ENCODE assay signal across 15 cellular contexts in the genomic region with DNA sequence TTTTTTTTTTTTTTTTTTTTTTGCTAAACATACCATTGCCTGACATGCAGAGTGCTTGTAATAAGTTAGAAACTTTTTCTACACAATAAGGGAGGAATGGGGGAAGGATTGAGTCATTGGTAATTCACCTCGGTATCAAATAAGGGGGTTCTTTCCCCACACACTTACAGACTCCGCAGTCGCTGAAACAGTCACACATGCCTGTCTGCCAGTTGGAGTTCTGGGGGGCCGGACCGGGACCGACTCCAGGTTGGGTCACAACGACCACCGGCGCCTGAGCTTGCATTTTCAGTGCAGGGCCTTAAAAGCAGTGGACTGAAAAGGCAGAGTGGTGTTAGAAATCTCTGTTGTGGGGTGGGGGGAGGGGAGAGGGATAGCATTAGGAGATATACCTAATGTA. TPM values are rescaled to one million over a fixed set of nuclear protein-coding genes. Genes with fewer than 3 reads are reported as not detected.
DNase-seq lines count a peak whose midpoint lies in the region; ATAC-seq and TF ChIP-seq lines count a peak whose summit lies in the region.
"Had no signal": no experiment of that assay in that cellular context is flagged by ENCODE, and none has a peak within 500 bp of the region (broad histone marks: within the 10 kb centered on the region; RNA-seq: fewer than 3 reads in every experiment).

No MANE protein-coding gene starts in this region.

- H3K27me3 Mint-ChIP-seq in CD4-positive, alpha-beta memory T cell: no peaks in the 10 kb centered on the region
- no peaks in the 10 kb centered on the region for H3K27me3 Mint-ChIP-seq in activated B cell treated with CpG ODN at 0.5 μM for 24 hours
- no peaks in the 10 kb centered on the region for H3K27me3 Mint-ChIP-seq in activated naive CD4-positive, alpha-beta T cell treated with anti-CD3 and anti-CD28 coated beads, Interleukin-2, amount 50 U/mL, for 24 hours

- CTCF ChIA-PET in CD4-positive, alpha-beta memory T cell (lab: Charles Lee; ENCODE audit: partially characterized antibody): interaction anchor here (0.7 to 8.0 kb wide), 7 partner anchors 24 to 173 kb away, joined by 3 to 125 read pairs (median 4); no protein-coding TSS in a partner anchor
- CTCF ChIA-PET in activated B cell treated with CpG ODN at 0.5 μM for 24 hours (lab: Charles Lee): interaction anchor here (1.2 kb wide), 1 partner anchor 177 kb away, joined by 3 read pairs; a partner anchor contains a TSS

- intact Hi-C loops in CD4-positive, alpha-beta memory T cell (cut with micrococcal nuclease): no loop called here
- intact Hi-C loops in activated B cell treated with CpG ODN at 0.5 μM for 24 hours (cut with micrococcal nuclease): loop anchor here (2.0 kb wide), 1 partner anchor 13 kb away; no protein-coding TSS in a partner anchor
- intact Hi-C loops in mucosa of descending colon (cut with DNase I, micrococcal nuclease): no loop called here

- H3K27ac Mint-ChIP-seq in CD4-positive, alpha-beta memory T cell: peak overlapping the region in 5 of 7 donors; percentile 8 to 90 (median 19)
- peak overlapping the region; percentile 71 for H3K27ac Mint-ChIP-seq in activated B cell treated with CpG ODN at 0.5 μM for 24 hours
- peak overlapping the region; percentile 96 for H3K27ac Mint-ChIP-seq in activated naive CD4-positive, alpha-beta T cell treated with anti-CD3 and anti-CD28 coated beads, Interleukin-2, amount 50 U/mL, for 24 hours

- no peak for DNase-seq in CD4-positive, alpha-beta memory T cell
- DNase-seq in activated B cell treated with CpG ODN at 0.5 μM for 24 hours (no peak), NCI-H446 (lab: John Stamatoyannopoulos, UW) (no peak), H7 (no peak), mucosa of descending colon (no peak)
- DNase-seq in stimulated activated CD4-positive, alpha-beta T cell treated with anti-CD3 and anti-CD28 coated beads, Interleukin-12 subunit alpha, Interleukin-12 subunit beta, amount 100 ng/mL, for 4 hours: peak; percentile 36
- DNase-seq in effector memory CD4-positive, alpha-beta T cell: no peak
- DNase-seq: kidney, mesenchymal stem cell, right lobe of liver, uterus had no signal

- H3K27ac ChIP-seq in CD4-positive, alpha-beta memory T cell (ENCODE audit: low read depth, low read length): no peak overlapping the region
- H3K27ac ChIP-seq in effector memory CD4-positive, alpha-beta T cell (ENCODE audit: insufficient read depth, low read length, poor library complexity, severe bottlenecking): no peak overlapping the region
- H3K27ac ChIP-seq: uterus, VCaP had no signal

- no peak for ATAC-seq in activated B cell treated with CpG ODN at 0.5 μM for 24 hours (ENCODE audit: low read depth)
- no peak for ATAC-seq in mucosa of descending colon
- ATAC-seq: HepG2, right lobe of liver had no signal

- H3K4me1 Mint-ChIP-seq in CD4-positive, alpha-beta memory T cell: peaks cover 31 to 68% (median 50%) of the 10 kb centered on the region in 4 donors
- peaks cover 68% of the 10 kb centered on the region for H3K4me1 Mint-ChIP-seq in activated B cell treated with CpG ODN at 0.5 μM for 24 hours
- peaks cover 46% of the 10 kb centered on the region for H3K4me1 Mint-ChIP-seq in activated naive CD4-positive, alpha-beta T cell treated with anti-CD3 and anti-CD28 coated beads, Interleukin-2, amount 50 U/mL, for 24 hours

- H3K4me3 ChIP-seq in CD4-positive, alpha-beta memory T cell (ENCODE audit: low read length in 2 of 2): no peak overlapping the region
- H3K4me3 ChIP-seq in H7 (ENCODE audit: insufficient read depth, low read depth, low read length) (no peak overlapping the region), mucosa of descending colon (no peak overlapping the region)
- H3K4me3 ChIP-seq in effector memory CD4-positive, alpha-beta T cell (ENCODE audit: insufficient read depth, low read depth, low read length, poor library complexity, severe bottlenecking): no peak overlapping the region
- H3K4me3 ChIP-seq: uterus had no signal

- POLR2A ChIA-PET in CD4-positive, alpha-beta memory T cell (lab: Charles Lee; ENCODE audit: partially characterized antibody): interaction anchor here (0.6 to 9.9 kb wide), 6 partner anchors 11 to 110 kb away, joined by 3 to 130 read pairs (median 4); a partner anchor contains a TSS
- POLR2A ChIA-PET in activated B cell treated with CpG ODN at 0.5 μM for 24 hours (lab: Charles Lee): interaction anchor here (0.5 to 8.3 kb wide), 10 partner anchors 11 to 1538 kb away, joined by 3 to 127 read pairs (median 5); a partner anchor contains a TSS

- peaks cover 26% of the 10 kb centered on the region for H3K36me3 ChIP-seq in CD4-positive, alpha-beta memory T cell (ENCODE audit: insufficient read depth, low read length)
- H3K36me3 ChIP-seq in H7 (replicated peaks; ENCODE audit: control insufficient read depth, insufficient read depth, low read length) (no peaks in the 10 kb centered on the region), mucosa of descending colon (ENCODE audit: low read depth) (peaks cover 2% of the 10 kb centered on the region)
- peaks cover 23% of the 10 kb centered on the region for H3K36me3 ChIP-seq in effector memory CD4-positive, alpha-beta T cell (ENCODE audit: control insufficient read depth, insufficient read depth, low read length)
- H3K36me3 ChIP-seq: right lobe of liver, uterus had no signal

- no peaks in the 10 kb centered on the region for H3K9me3 ChIP-seq in CD4-positive, alpha-beta memory T cell (ENCODE audit: control insufficient read depth in 1 of 2, low read length in 2 of 2)
- H3K9me3 ChIP-seq in mucosa of descending colon: no peaks in the 10 kb centered on the region
- H3K9me3 ChIP-seq in effector memory CD4-positive, alpha-beta T cell (ENCODE audit: control insufficient read depth, low read length): no peaks in the 10 kb centered on the region
- H3K9me3 ChIP-seq: neutrophil, right lobe of liver, uterus had no signal

- no peaks in the 10 kb centered on the region for H3K27me3 ChIP-seq in CD4-positive, alpha-beta memory T cell (ENCODE audit: insufficient read depth, low read length)
- H3K27me3 ChIP-seq in H7 (ENCODE audit: control insufficient read depth, insufficient read depth, low read length): peaks cover 11% of the 10 kb centered on the region
- no peaks in the 10 kb centered on the region for H3K27me3 ChIP-seq in effector memory CD4-positive, alpha-beta T cell (replicated peaks; ENCODE audit: control insufficient read depth, insufficient read depth, low read length, poor library complexity, severe bottlenecking)
- H3K27me3 ChIP-seq: neutrophil, right lobe of liver, uterus had no signal

- peak overlapping the region in 6 of 8 donors; percentile 36 to 62 (median 48) for H3K4me3 Mint-ChIP-seq in CD4-positive, alpha-beta memory T cell
- H3K4me3 Mint-ChIP-seq in activated B cell treated with CpG ODN at 0.5 μM for 24 hours: peak overlapping the region; percentile 46
- peak overlapping the region; percentile 85 for H3K4me3 Mint-ChIP-seq in activated naive CD4-positive, alpha-beta T cell treated with anti-CD3 and anti-CD28 coated beads, Interleukin-2, amount 50 U/mL, for 24 hours

- H3K4me1 ChIP-seq in CD4-positive, alpha-beta memory T cell (ENCODE audit: insufficient read depth, low read length): peaks cover 48% of the 10 kb centered on the region
- H3K4me1 ChIP-seq in mucosa of descending colon (ENCODE audit: low read depth): peaks cover 9% of the 10 kb centered on the region
- H3K4me1 ChIP-seq in effector memory CD4-positive, alpha-beta T cell (ENCODE audit: control insufficient read depth, insufficient read depth, low read length, poor library complexity, severe bottlenecking): peaks cover 29% of the 10 kb centered on the region
- H3K4me1 ChIP-seq: uterus had no signal

- no peak for TF ChIP-seq CTCF in activated B cell treated with CpG ODN at 0.5 μM for 24 hours (IDR thresholded peaks at IDR 0.05)
- TF ChIP-seq CTCF in mucosa of descending colon (IDR thresholded peaks at IDR 0.05): no peak

- H3K36me3 Mint-ChIP-seq in CD4-positive, alpha-beta memory T cell: peaks cover 33 to 66% of the 10 kb centered on the region in 2 donors
- H3K36me3 Mint-ChIP-seq in activated B cell treated with CpG ODN at 0.5 μM for 24 hours (ENCODE audit: low read depth): peaks cover 57% of the 10 kb centered on the region
- peaks cover 14% of the 10 kb centered on the region for H3K36me3 Mint-ChIP-seq in activated naive CD4-positive, alpha-beta T cell treated with anti-CD3 and anti-CD28 coated beads, Interleukin-2, amount 50 U/mL, for 24 hours

- H3K9me3 Mint-ChIP-seq in CD4-positive, alpha-beta memory T cell: no peaks in the 10 kb centered on the region
- no peaks in the 10 kb centered on the region for H3K9me3 Mint-ChIP-seq in activated B cell treated with CpG ODN at 0.5 μM for 24 hours
- no peaks in the 10 kb centered on the region for H3K9me3 Mint-ChIP-seq in activated naive CD4-positive, alpha-beta T cell treated with anti-CD3 and anti-CD28 coated beads, Interleukin-2, amount 50 U/mL, for 24 hours

RNA-seq across cellular contexts. Expression of a gene that starts 6.9 kb away (rescaled TPM):
- total RNA-seq in CD4-positive, alpha-beta memory T cell: 100 to 1,000 TPM; 148 to 150 TPM
- polyA plus RNA-seq in CD4-positive, alpha-beta memory T cell: 100 to 1,000 TPM; 378 to 424 TPM
- 142 and 153 TPM in 2 replicates for total RNA-seq in activated B cell treated with CpG ODN at 0.5 μM for 24 hours
- 0.41 and 3.4 TPM in 2 replicates for total RNA-seq in H7 (2014; rRNA removed; shearing (Covaris generic))
- 1,000 to 10,000 TPM in 1 of 3 donors, 100 to 1,000 TPM in 2; 539 to 1,034 (median 875) TPM for total RNA-seq in mucosa of descending colon

Comparison
In these comparisons a context has a peak if more than half of its experiments do, and no peak if none do; other contexts are left out.
1. H3K27ac Mint-ChIP-seq: peak in every context shown above with its lines; median percentile 96 in activated naive CD4-positive, alpha-beta T cell treated with anti-CD3 and anti-CD28 coated beads, Interleukin-2, amount 50 U/mL, for 24 hours; 71 in activated B cell treated with CpG ODN at 0.5 μM for 24 hours; 19 in CD4-positive, alpha-beta memory T cell.
2. RNA of a gene that starts 6.9 kb away (total RNA-seq): 539 to 1,034 TPM in mucosa of descending colon, 148 to 150 TPM in CD4-positive, alpha-beta memory T cell and 142 to 153 TPM in activated B cell treated with CpG ODN at 0.5 μM for 24 hours; 0.41 to 3.4 TPM in H7; every median in the first group is over 10 times any median in the second.
3. Peak in every context shown above with its lines, with median percentiles within 50 percentile points of each other: H3K4me3 Mint-ChIP-seq.